ENCODE assay signal across 13 cellular contexts in the genomic region with DNA sequence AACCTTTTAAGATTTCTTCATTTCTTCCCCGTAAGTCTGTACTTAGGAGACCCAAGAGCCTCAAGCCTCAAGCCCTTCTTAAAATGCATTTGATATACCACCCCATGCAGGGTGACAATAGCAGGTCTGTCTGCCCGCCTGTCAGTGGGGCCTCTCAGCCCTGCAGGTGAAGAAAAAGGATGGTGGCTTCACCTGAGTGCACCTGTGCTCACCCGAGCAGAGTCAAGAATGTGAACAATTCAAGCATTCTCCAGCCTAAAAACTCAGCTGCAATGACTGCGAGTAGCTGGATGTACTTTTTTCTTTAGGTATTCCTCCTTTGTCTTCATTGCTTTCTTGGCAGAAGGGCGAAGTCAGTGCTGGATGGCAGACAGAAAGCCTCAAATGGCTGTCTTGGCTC.
DNase-seq lines count a peak whose midpoint lies in the region; ATAC-seq and TF ChIP-seq lines count a peak whose summit lies in the region.
"Had no signal": no experiment of that assay in that cellular context is flagged by ENCODE, and none has a peak within 500 bp of the region (broad histone marks: within the 10 kb centered on the region; RNA-seq: fewer than 3 reads in every experiment).

No MANE protein-coding gene starts in this region.

- H3K27ac ChIP-seq in VCaP = peak overlapping the region; percentile 57
- H3K27ac ChIP-seq: A549, C4-2B, GM23248 had no signal

- no peak for TF ChIP-seq CTCF in VCaP (conservative IDR thresholded peaks at IDR 0.05)

- no peak for ATAC-seq in HG03045 (IDR thresholded peaks at IDR 0.05; ENCODE audit: unreplicated experiment)

- DNase-seq in iPS-NIHi11 (ENCODE audit: low spot score) (peak; percentile 17), HuH-7 (ENCODE audit: low spot score) (no peak), SW480 (ENCODE audit: low spot score) (no peak)
- DNase-seq: BE2C; CD4-positive, alpha-beta memory T cell; DND-41; GDM1; GM23248 had no signal

- peak; percentile 85 for TF ChIP-seq EP300 in Ishikawa (IDR thresholded peaks at IDR 0.05; ENCODE audit: borderline replicate concordance)

- 0 out of 2 replicates have a peak, but pooled peaks have one; percentile 12 for TF ChIP-seq RAD21 in Ishikawa (IDR thresholded peaks at IDR 0.05; ENCODE audit: low read depth)

TF ChIP-seq in Ishikawa, 13 proteins besides CTCF, POLR2A, EP300 and RAD21:
- TF ChIP-seq ZBTB7A (IDR thresholded peaks at IDR 0.05; ENCODE audit: low read depth) (no peak), TEAD4 (IDR thresholded peaks at IDR 0.05) (peak; percentile 98), TAF1 (IDR thresholded peaks at IDR 0.05; ENCODE audit: low read depth) (no peak), NFIC (IDR thresholded peaks at IDR 0.05) (peak; percentile 74), FOXM1 (IDR thresholded peaks at IDR 0.05; ENCODE audit: borderline replicate concordance, low read depth) (0 out of 2 replicates have a peak, but pooled peaks have one; percentile 40), TCF12 (IDR thresholded peaks at IDR 0.05; ENCODE audit: low read depth) (peak; percentile 94), CEBPB (IDR thresholded peaks at IDR 0.05) (no peak), CREB1 (IDR thresholded peaks at IDR 0.05; ENCODE audit: low read depth) (no peak), YY1 (IDR thresholded peaks at IDR 0.05; ENCODE audit: low read depth) (peak; percentile 28; the same call in 1 of the 2 replicates), EGR1 (IDR thresholded peaks at IDR 0.05) (no peak)
- TF ChIP-seq, protein P1, sequence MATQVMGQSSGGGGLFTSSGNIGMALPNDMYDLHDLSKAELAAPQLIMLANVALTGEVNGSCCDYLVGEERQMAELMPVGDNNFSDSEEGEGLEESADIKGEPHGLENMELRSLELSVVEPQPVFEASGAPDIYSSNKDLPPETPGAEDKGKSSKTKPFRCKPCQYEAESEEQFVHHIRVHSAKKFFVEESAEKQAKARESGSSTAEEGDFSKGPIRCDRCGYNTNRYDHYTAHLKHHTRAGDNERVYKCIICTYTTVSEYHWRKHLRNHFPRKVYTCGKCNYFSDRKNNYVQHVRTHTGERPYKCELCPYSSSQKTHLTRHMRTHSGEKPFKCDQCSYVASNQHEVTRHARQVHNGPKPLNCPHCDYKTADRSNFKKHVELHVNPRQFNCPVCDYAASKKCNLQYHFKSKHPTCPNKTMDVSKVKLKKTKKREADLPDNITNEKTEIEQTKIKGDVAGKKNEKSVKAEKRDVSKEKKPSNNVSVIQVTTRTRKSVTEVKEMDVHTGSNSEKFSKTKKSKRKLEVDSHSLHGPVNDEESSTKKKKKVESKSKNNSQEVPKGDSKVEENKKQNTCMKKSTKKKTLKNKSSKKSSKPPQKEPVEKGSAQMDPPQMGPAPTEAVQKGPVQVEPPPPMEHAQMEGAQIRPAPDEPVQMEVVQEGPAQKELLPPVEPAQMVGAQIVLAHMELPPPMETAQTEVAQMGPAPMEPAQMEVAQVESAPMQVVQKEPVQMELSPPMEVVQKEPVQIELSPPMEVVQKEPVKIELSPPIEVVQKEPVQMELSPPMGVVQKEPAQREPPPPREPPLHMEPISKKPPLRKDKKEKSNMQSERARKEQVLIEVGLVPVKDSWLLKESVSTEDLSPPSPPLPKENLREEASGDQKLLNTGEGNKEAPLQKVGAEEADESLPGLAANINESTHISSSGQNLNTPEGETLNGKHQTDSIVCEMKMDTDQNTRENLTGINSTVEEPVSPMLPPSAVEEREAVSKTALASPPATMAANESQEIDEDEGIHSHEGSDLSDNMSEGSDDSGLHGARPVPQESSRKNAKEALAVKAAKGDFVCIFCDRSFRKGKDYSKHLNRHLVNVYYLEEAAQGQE (IDR thresholded peaks at IDR 0.05; ENCODE audit: low read depth) = no peak
- TF ChIP-seq, protein P2, sequence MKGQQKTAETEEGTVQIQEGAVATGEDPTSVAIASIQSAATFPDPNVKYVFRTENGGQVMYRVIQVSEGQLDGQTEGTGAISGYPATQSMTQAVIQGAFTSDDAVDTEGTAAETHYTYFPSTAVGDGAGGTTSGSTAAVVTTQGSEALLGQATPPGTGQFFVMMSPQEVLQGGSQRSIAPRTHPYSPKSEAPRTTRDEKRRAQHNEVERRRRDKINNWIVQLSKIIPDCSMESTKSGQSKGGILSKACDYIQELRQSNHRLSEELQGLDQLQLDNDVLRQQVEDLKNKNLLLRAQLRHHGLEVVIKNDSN (IDR thresholded peaks at IDR 0.05) = no peak
- TF ChIP-seq, protein P3, sequence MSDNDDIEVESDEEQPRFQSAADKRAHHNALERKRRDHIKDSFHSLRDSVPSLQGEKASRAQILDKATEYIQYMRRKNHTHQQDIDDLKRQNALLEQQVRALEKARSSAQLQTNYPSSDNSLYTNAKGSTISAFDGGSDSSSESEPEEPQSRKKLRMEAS (IDR thresholded peaks at IDR 0.05) = no peak; the same call in none of the 2 replicates
TF ChIP-seq in Ishikawa: peak in this region for 5.
